8 cellular contexts compared by ENCODE assay signal in the genomic region with DNA sequence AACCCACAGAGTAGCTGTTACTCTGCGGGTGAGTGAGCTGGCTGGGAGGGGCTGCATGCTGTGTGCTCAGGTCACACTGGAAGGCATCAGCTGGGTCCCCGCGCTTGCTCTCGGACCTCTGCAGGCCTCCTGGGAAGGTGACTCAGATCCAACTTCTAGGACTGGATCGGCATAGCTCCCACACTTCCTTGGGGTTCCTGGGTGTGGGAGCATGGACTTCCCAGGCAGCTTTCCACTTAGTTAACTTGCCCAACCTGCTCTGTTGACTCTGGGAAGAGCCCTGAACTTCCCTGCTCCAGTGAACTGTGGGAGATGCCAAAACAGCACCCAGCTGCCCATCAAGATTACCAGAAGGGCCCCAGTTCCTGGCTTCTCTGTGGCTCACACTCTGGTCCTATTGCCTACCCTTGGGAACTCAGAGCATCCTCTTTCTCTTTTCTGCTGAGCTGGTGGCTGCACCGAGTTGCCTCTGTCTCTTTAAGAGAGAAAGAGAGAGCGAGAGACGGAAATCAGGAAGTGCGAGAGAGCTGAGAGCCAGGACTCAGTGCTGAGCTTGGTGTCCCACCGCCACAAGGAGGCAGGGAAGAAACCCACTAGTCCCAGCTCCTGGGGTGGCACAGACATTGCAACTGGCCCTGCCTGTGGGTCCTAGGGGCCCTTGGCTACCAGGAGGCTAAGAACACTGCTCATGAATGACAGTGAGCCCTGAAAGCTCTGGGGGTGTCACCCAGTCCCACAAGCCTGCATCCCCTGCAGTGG. TPM values are rescaled to one million over a fixed set of nuclear protein-coding genes. Genes with fewer than 3 reads are reported as not detected.
DNase-seq lines count a peak whose midpoint lies in the region; ATAC-seq and TF ChIP-seq lines count a peak whose summit lies in the region.

A gene (plus strand): TSS at position 544 of the 759 bp plus-strand sequence. CDS start 2,752 bp downstream, outside the sequence.

- no peak for TF ChIP-seq POLR2A in suprapubic skin (IDR thresholded peaks at IDR 0.05)

- H3K27me3 ChIP-seq in suprapubic skin: no peaks in the 10 kb centered on the region

- TF ChIP-seq EP300 in suprapubic skin (IDR thresholded peaks at IDR 0.05): no peak

- H3K27me3 Mint-ChIP-seq in endothelial cell (ENCODE audit: unreplicated experiment): peaks cover 12% of the 10 kb centered on the region

- DNase-seq in activated gamma-delta T cell treated with Interleukin-2 at 50 U/mL for 16 hours (peak; percentile 35), activated gamma-delta T cell (lab: John Stamatoyannopoulos, UW) (no peak), NCI-H1092 treated with DMSO at 0.1 percent for 48 hours (lab: John Stamatoyannopoulos, UW) (peak; percentile 38), endothelial cell (ENCODE audit: low spot score) (peak; percentile 38), suprapubic skin (ENCODE audit: low spot score in 2 of 2) (no peak)
- peak; percentile 28 to 36 for DNase-seq in activated CD4-positive, alpha-beta T cell treated with anti-CD3 and anti-CD28 coated beads, Interleukin-2, amount 50 U/mL, for 4 hours

- peaks cover 58% of the 10 kb centered on the region for H3K4me1 Mint-ChIP-seq in endothelial cell (ENCODE audit: unreplicated experiment)

- WGBS in mesodermal cell (ENCODE audit: insufficient coverage in 2 of 2), 2 experiments: 9 to 17% methylated on average over 8 to 9 of the region's 10 CpGs
- WGBS in suprapubic skin: 13% methylated on average over 9 of the region's 10 CpGs

- H3K27ac Mint-ChIP-seq in endothelial cell (ENCODE audit: unreplicated experiment): peak within 1 kb of the TSS; percentile 76

- H3K9me3 ChIP-seq in mesodermal cell (ENCODE audit: control insufficient read depth, low read length) (no peaks in the 10 kb centered on the region), suprapubic skin (no peaks in the 10 kb centered on the region)

- H3K9me3 Mint-ChIP-seq in endothelial cell (ENCODE audit: unreplicated experiment): no peaks in the 10 kb centered on the region

- peak within 1 kb of the TSS; percentile 91 for H3K4me3 Mint-ChIP-seq in endothelial cell (ENCODE audit: unreplicated experiment)

- ATAC-seq in HG02571 (IDR thresholded peaks at IDR 0.05; ENCODE audit: unreplicated experiment): peak; percentile 63

- H3K4me1 ChIP-seq in mesodermal cell (ENCODE audit: control insufficient read depth, insufficient read depth, low read length, poor library complexity, severe bottlenecking): peaks cover 42% of the 10 kb centered on the region
- H3K4me1 ChIP-seq in suprapubic skin: peaks cover 39% of the 10 kb centered on the region

- H3K4me3 ChIP-seq in mesodermal cell (ENCODE audit: extremely low read depth, insufficient read depth, low read length, poor library complexity, severe bottlenecking) (peak within 1 kb of the TSS; percentile 62), suprapubic skin (peak within 1 kb of the TSS; percentile 58)

- peak within 1 kb of the TSS; percentile 73 for H3K27ac ChIP-seq in mesodermal cell (ENCODE audit: low read depth, low read length, severe bottlenecking)
- peak within 1 kb of the TSS; percentile 71 for H3K27ac ChIP-seq in suprapubic skin

- TF ChIP-seq CTCF in endothelial cell (IDR thresholded peaks at IDR 0.05; ENCODE audit: unreplicated experiment) (no peak), suprapubic skin (IDR thresholded peaks at IDR 0.05) (peak in 1 of 2 donors; percentile 28)

- peaks cover 12% of the 10 kb centered on the region for H3K36me3 Mint-ChIP-seq in endothelial cell (ENCODE audit: low read depth, unreplicated experiment)

- H3K36me3 ChIP-seq in mesodermal cell (ENCODE audit: control insufficient read depth, insufficient read depth, low read length): peaks cover 15% of the 10 kb centered on the region
- H3K36me3 ChIP-seq in suprapubic skin: peaks cover 13% of the 10 kb centered on the region

RNA-seq across cellular contexts. Expression of the gene that starts here (rescaled TPM):
- 20.9 TPM for total RNA-seq in endothelial cell (ENCODE audit: unreplicated experiment)
- polyA plus RNA-seq in mesodermal cell (2013, experiment 1 of 2): 8.9 TPM
- 7.4 TPM for polyA plus RNA-seq in mesodermal cell (2013, experiment 2 of 2)
- total RNA-seq in suprapubic skin: 10 to 100 TPM in 3 of 4 donors, 1 to 10 TPM in 1; 5.7 to 27.0 (median 17.4) TPM

Comparison
In these comparisons a context has a peak if more than half of its experiments do, and no peak if none do; other contexts are left out.
1. DNase-seq: peak in activated gamma-delta T cell treated with Interleukin-2 at 50 U/mL for 16 hours (single experiment), NCI-H1092 treated with DMSO at 0.1 percent for 48 hours (single experiment), activated CD4-positive, alpha-beta T cell treated with anti-CD3 and anti-CD28 coated beads, Interleukin-2, amount 50 U/mL, for 4 hours (2 of 2) and endothelial cell (single experiment); none in activated gamma-delta T cell (single experiment) and suprapubic skin (0 of 2).